1 cellular context compared by ENCODE assay signal in genomic region chr14:51448831-51449665, GRCh38.
TF ChIP-seq lines count a peak whose summit lies in the region.

No MANE protein-coding gene starts in this region.

TF ChIP-seq in SK-N-SH, 30 proteins besides CTCF, POLR2A, EP300 and RAD21 (continued from another document):
- TF ChIP-seq YY1 (IDR thresholded peaks at IDR 0.05; ENCODE audit: low read depth) (0 out of 2 replicates have a peak, but pooled peaks have one; percentile 19), CHD2 (IDR thresholded peaks at IDR 0.05; ENCODE audit: low read length, partially characterized antibody) (no peak), JUND (IDR thresholded peaks at IDR 0.05) (peak; percentile 62), MEF2A (IDR thresholded peaks at IDR 0.05; ENCODE audit: borderline replicate concordance, low read depth) (0 out of 2 replicates have a peak, but pooled peaks have one; percentile 43), ELF1 (IDR thresholded peaks at IDR 0.05) (no peak), FOXJ3 (CRISPR knock-in tag; IDR thresholded peaks at IDR 0.05) (no peak), GATA2 (CRISPR knock-in tag; IDR thresholded peaks at IDR 0.05) (0 out of 2 replicates have a peak, but pooled peaks have one; percentile 32), NRF1 (IDR thresholded peaks at IDR 0.05; ENCODE audit: low read depth, low read length) (no peak), RFX5 (IDR thresholded peaks at IDR 0.05; ENCODE audit: low read length) (no peak), TAF1 (IDR thresholded peaks at IDR 0.05; ENCODE audit: borderline replicate concordance, low read depth, low read length) (no peak), MXI1 (IDR thresholded peaks at IDR 0.05; ENCODE audit: low read depth, low read length) (no peak)
